1 cellular context compared by ENCODE assay signal in genomic region chr1:214547747-214548146, GRCh38.
TF ChIP-seq lines count a peak whose summit lies in the region.

No MANE protein-coding gene starts in this region.

TF ChIP-seq in HepG2, 621 proteins besides CTCF, POLR2A, EP300 and RAD21 (continued from another document):
- TF ChIP-seq ZBTB40 (IDR thresholded peaks at IDR 0.05) (no peak; the same call in 1 of the 2 replicates), ZBTB40 (CRISPR knock-in tag; IDR thresholded peaks at IDR 0.05) (peak; percentile 50; the same call in 1 of the 2 replicates)
